ENCODE assay signal across 1 cellular context in genomic region chr17:50062323-50063243, GRCh38.
TF ChIP-seq lines count a peak whose summit lies in the region.

No MANE protein-coding gene starts in this region.

TF ChIP-seq in H1, 55 proteins besides CTCF, POLR2A, EP300 and RAD21 (continued from another document):
- TF ChIP-seq CTBP2 (IDR thresholded peaks at IDR 0.05; ENCODE audit: borderline replicate concordance, insufficient read depth, insufficient read length, low read length) = no peak
- TF ChIP-seq ZNF274 (IDR thresholded peaks at IDR 0.05; ENCODE audit: borderline replicate concordance, extremely low read depth, low read length) = no peak
- TF ChIP-seq SP1 (IDR thresholded peaks at IDR 0.05; ENCODE audit: low read depth, low read length) = no peak
- TF ChIP-seq SP4 (IDR thresholded peaks at IDR 0.05; ENCODE audit: low read length) = no peak
- no peak for TF ChIP-seq FOSL1 (IDR thresholded peaks at IDR 0.05; ENCODE audit: insufficient read depth, low read depth, low read length)
- TF ChIP-seq POU5F1 (IDR thresholded peaks at IDR 0.05; ENCODE audit: low read depth, low read length) = no peak
